In genomic region chr15:40082195-40082868, GRCh38 we compare ENCODE assay signal across 9 cellular contexts. TPM values are rescaled to one million over a fixed set of nuclear protein-coding genes. Genes with fewer than 3 reads are reported as not detected.
A peak's percentile ranks its signal among the peaks of the same experiment; 100 is the strongest.
DNase-seq lines count a peak whose midpoint lies in the region; ATAC-seq and TF ChIP-seq lines count a peak whose summit lies in the region.
"Had no signal": no experiment of that assay in that cellular context is flagged by ENCODE, and none has a peak within 500 bp of the region (broad histone marks: within the 10 kb centered on the region; RNA-seq: fewer than 3 reads in every experiment).

No MANE protein-coding gene starts in this region.

- H3K36me3 ChIP-seq in esophagus (ENCODE audit: control insufficient read depth in 2 of 2, insufficient read depth in 2 of 2, low read length in 1 of 2) (no peaks in the 10 kb centered on the region), uterus (no peaks in the 10 kb centered on the region)
- H3K36me3 ChIP-seq in naive thymus-derived CD4-positive, alpha-beta T cell (ENCODE audit: control insufficient read depth in 2 of 3, insufficient read depth in 3 of 3, low read length in 3 of 3): no peaks in the 10 kb centered on the region

- 68 to 69% methylated on average over 12 of the region's 12 CpGs for WGBS in esophagus, 2 donors

- CTCF ChIA-PET in activated naive CD4-positive, alpha-beta T cell treated with anti-CD3 and anti-CD28 coated beads for 36 hours (lab: Charles Lee): interaction anchor here (1.1 to 1.4 kb wide), 3 partner anchors 22 to 37 kb away, joined by 3 to 4 read pairs (median 4); no protein-coding TSS in a partner anchor
- CTCF ChIA-PET in naive thymus-derived CD4-positive, alpha-beta T cell (lab: Charles Lee): interaction anchor here (0.7 to 1.4 kb wide), 2 partner anchors 35 to 37 kb away, joined by 3 read pairs; no protein-coding TSS in a partner anchor

- H3K4me1 ChIP-seq in esophagus (ENCODE audit: control insufficient read depth in 2 of 2, insufficient read depth in 2 of 2, low read length in 1 of 2) (peaks cover 0 to 13% of the 10 kb centered on the region in 2 donors), uterus (peaks cover 0 to 6% of the 10 kb centered on the region in 2 donors)
- H3K4me1 ChIP-seq in naive thymus-derived CD4-positive, alpha-beta T cell (ENCODE audit: control insufficient read depth in 2 of 2, insufficient read depth in 2 of 2, low read length in 2 of 2): peaks cover 0 to 18% of the 10 kb centered on the region in 2 donors

- H3K27me3 Mint-ChIP-seq in activated naive CD4-positive, alpha-beta T cell treated with anti-CD3 and anti-CD28 coated beads, Interleukin-2, amount 50 U/mL, for 24 hours: peaks cover 9% of the 10 kb centered on the region
- peaks cover 35% of the 10 kb centered on the region for H3K27me3 Mint-ChIP-seq in activated naive CD4-positive, alpha-beta T cell treated with anti-CD3 and anti-CD28 coated beads for 36 hours (ENCODE audit: low read depth)
- peaks cover 0 to 30% (median 23%) of the 10 kb centered on the region in 5 donors for H3K27me3 Mint-ChIP-seq in naive thymus-derived CD4-positive, alpha-beta T cell

- H3K4me3 Mint-ChIP-seq in activated naive CD4-positive, alpha-beta T cell treated with anti-CD3 and anti-CD28 coated beads, Interleukin-2, amount 50 U/mL, for 24 hours: peak overlapping the region; percentile 70
- no peak overlapping the region for H3K4me3 Mint-ChIP-seq in activated naive CD4-positive, alpha-beta T cell treated with anti-CD3 and anti-CD28 coated beads for 36 hours
- H3K4me3 Mint-ChIP-seq in naive thymus-derived CD4-positive, alpha-beta T cell: peak overlapping the region in 8 of 10 donors; percentile 71 to 89 (median 79)

- TF ChIP-seq CTCF in uterus (IDR thresholded peaks at IDR 0.05): no peak

- H3K9me3 ChIP-seq in esophagus (ENCODE audit: control insufficient read depth in 2 of 2, insufficient read depth in 1 of 2, low read depth in 1 of 2, low read length in 1 of 2) (no peaks in the 10 kb centered on the region), uterus (no peaks in the 10 kb centered on the region)
- no peaks in the 10 kb centered on the region for H3K9me3 ChIP-seq in naive thymus-derived CD4-positive, alpha-beta T cell (ENCODE audit: control insufficient read depth in 2 of 3, low read length in 3 of 3)

- no peaks in the 10 kb centered on the region for H3K9me3 Mint-ChIP-seq in activated naive CD4-positive, alpha-beta T cell treated with anti-CD3 and anti-CD28 coated beads, Interleukin-2, amount 50 U/mL, for 24 hours
- no peaks in the 10 kb centered on the region for H3K9me3 Mint-ChIP-seq in activated naive CD4-positive, alpha-beta T cell treated with anti-CD3 and anti-CD28 coated beads for 36 hours
- peaks cover 0 to 5% (median 0%) of the 10 kb centered on the region in 11 donors for H3K9me3 Mint-ChIP-seq in naive thymus-derived CD4-positive, alpha-beta T cell

- POLR2A ChIA-PET in naive thymus-derived CD4-positive, alpha-beta T cell (lab: Charles Lee): interaction anchor here (1.9 kb wide), 1 partner anchor 34 kb away, joined by 4 read pairs; no protein-coding TSS in a partner anchor

- no peak for DNase-seq in activated naive CD4-positive, alpha-beta T cell treated with anti-CD3 and anti-CD28 coated beads for 36 hours
- DNase-seq in naive thymus-derived CD4-positive, alpha-beta T cell: no peak
- DNase-seq in uterus (no peak), GM03348 (ENCODE audit: low spot score) (no peak)
- DNase-seq: activated effector memory CD4-positive, alpha-beta T cell treated with Interleukin-2 at 50 U/mL for 16 hours had no signal

- peak; percentile 53 for ATAC-seq in naive thymus-derived CD4-positive, alpha-beta T cell
- ATAC-seq in GM18502 (IDR thresholded peaks at IDR 0.05; ENCODE audit: poor library complexity, unreplicated experiment) (no peak), GM21529 (IDR thresholded peaks at IDR 0.05; ENCODE audit: unreplicated experiment) (no peak)

- H3K4me1 Mint-ChIP-seq in activated naive CD4-positive, alpha-beta T cell treated with anti-CD3 and anti-CD28 coated beads, Interleukin-2, amount 50 U/mL, for 24 hours: peaks cover 34% of the 10 kb centered on the region
- peaks cover 29% of the 10 kb centered on the region for H3K4me1 Mint-ChIP-seq in activated naive CD4-positive, alpha-beta T cell treated with anti-CD3 and anti-CD28 coated beads for 36 hours (ENCODE audit: low read depth)
- H3K4me1 Mint-ChIP-seq in naive thymus-derived CD4-positive, alpha-beta T cell: peaks cover 18 to 41% (median 30%) of the 10 kb centered on the region in 7 donors

- no peak for TF ChIP-seq POLR2A in uterus (IDR thresholded peaks at IDR 0.05)

- intact Hi-C loops in activated naive CD4-positive, alpha-beta T cell treated with anti-CD3 and anti-CD28 coated beads for 36 hours (cut with micrococcal nuclease): no loop called here
- intact Hi-C loops in naive thymus-derived CD4-positive, alpha-beta T cell (cut with micrococcal nuclease): no loop called here
- intact Hi-C loops in uterus (cut with DNase I; ENCODE audit: low total_unique reads): no loop called here

- H3K27ac ChIP-seq in esophagus (ENCODE audit: low read depth in 2 of 2, low read length in 1 of 2): peak overlapping the region; percentile 23 to 30
- H3K27ac ChIP-seq in naive thymus-derived CD4-positive, alpha-beta T cell (ENCODE audit: low read depth, low read length): no peak overlapping the region
- H3K27ac ChIP-seq in uterus: peak overlapping the region; percentile 74 to 87

- H3K27ac Mint-ChIP-seq in activated naive CD4-positive, alpha-beta T cell treated with anti-CD3 and anti-CD28 coated beads, Interleukin-2, amount 50 U/mL, for 24 hours: no peak overlapping the region
- no peak overlapping the region for H3K27ac Mint-ChIP-seq in activated naive CD4-positive, alpha-beta T cell treated with anti-CD3 and anti-CD28 coated beads for 36 hours
- H3K27ac Mint-ChIP-seq in naive thymus-derived CD4-positive, alpha-beta T cell: peak overlapping the region in 3 of 9 donors; percentile 17 to 76 (median 57)

- H3K27me3 ChIP-seq in esophagus (ENCODE audit: control insufficient read depth in 1 of 2, insufficient read depth in 2 of 2, low read length in 2 of 2): no peaks in the 10 kb centered on the region
- no peaks in the 10 kb centered on the region for H3K27me3 ChIP-seq in naive thymus-derived CD4-positive, alpha-beta T cell (ENCODE audit: control insufficient read depth in 2 of 2, insufficient read depth in 2 of 2, low read length in 2 of 2)
- H3K27me3 ChIP-seq in uterus: no peaks in the 10 kb centered on the region

- H3K36me3 Mint-ChIP-seq in activated naive CD4-positive, alpha-beta T cell treated with anti-CD3 and anti-CD28 coated beads, Interleukin-2, amount 50 U/mL, for 24 hours: no peaks in the 10 kb centered on the region
- H3K36me3 Mint-ChIP-seq in activated naive CD4-positive, alpha-beta T cell treated with anti-CD3 and anti-CD28 coated beads for 36 hours (ENCODE audit: low read depth): no peaks in the 10 kb centered on the region
- H3K36me3 Mint-ChIP-seq in naive thymus-derived CD4-positive, alpha-beta T cell: no peaks in the 10 kb centered on the region

- H3K4me3 ChIP-seq in esophagus (ENCODE audit: low read depth in 1 of 2, low read length in 2 of 2): no peak overlapping the region
- H3K4me3 ChIP-seq in naive thymus-derived CD4-positive, alpha-beta T cell (ENCODE audit: low read length): no peak overlapping the region
- H3K4me3 ChIP-seq in uterus: peak overlapping the region in 1 of 2 donors; percentile 25

RNA-seq across cellular contexts. Expression of gene BMF, which starts 26.3 kb away (rescaled TPM):
- 10 to 100 TPM in 1 of 2 experiments, 1 to 10 TPM in 1; 9.4 to 10.3 TPM for total RNA-seq in activated naive CD4-positive, alpha-beta T cell treated with anti-CD3 and anti-CD28 coated beads for 36 hours
- polyA plus RNA-seq in esophagus: 1 to 10 TPM; 1.0 to 1.2 TPM
- total RNA-seq in naive thymus-derived CD4-positive, alpha-beta T cell: 10 to 100 TPM in 4 of 5 experiments, 1 to 10 TPM in 1; 7.7 to 31.1 (median 19.6) TPM
- polyA plus RNA-seq in naive thymus-derived CD4-positive, alpha-beta T cell: 1 to 10 TPM; 1.5 to 2.9 TPM
- total RNA-seq in uterus: 10 to 100 TPM in 3 of 4 donors, 1 to 10 TPM in 1; 7.1 to 46.2 (median 22.6) TPM

RNA-seq across cellular contexts. Expression of gene SRP14, which starts 43.4 kb away (rescaled TPM):
- total RNA-seq in activated naive CD4-positive, alpha-beta T cell treated with anti-CD3 and anti-CD28 coated beads for 36 hours: 100 to 1,000 TPM; 185 to 198 TPM
- 100 to 1,000 TPM; 257 to 441 TPM for polyA plus RNA-seq in esophagus
- total RNA-seq in naive thymus-derived CD4-positive, alpha-beta T cell: 100 to 1,000 TPM in 4 of 5 experiments, 10 to 100 TPM in 1; 92.1 to 157 (median 111) TPM
- 100 to 1,000 TPM; 787 to 963 TPM for polyA plus RNA-seq in naive thymus-derived CD4-positive, alpha-beta T cell
- total RNA-seq in uterus: 100 to 1,000 TPM; 142 to 485 (median 230) TPM
